Comparison of ENCODE assay signal across 9 cellular contexts in the genomic region with DNA sequence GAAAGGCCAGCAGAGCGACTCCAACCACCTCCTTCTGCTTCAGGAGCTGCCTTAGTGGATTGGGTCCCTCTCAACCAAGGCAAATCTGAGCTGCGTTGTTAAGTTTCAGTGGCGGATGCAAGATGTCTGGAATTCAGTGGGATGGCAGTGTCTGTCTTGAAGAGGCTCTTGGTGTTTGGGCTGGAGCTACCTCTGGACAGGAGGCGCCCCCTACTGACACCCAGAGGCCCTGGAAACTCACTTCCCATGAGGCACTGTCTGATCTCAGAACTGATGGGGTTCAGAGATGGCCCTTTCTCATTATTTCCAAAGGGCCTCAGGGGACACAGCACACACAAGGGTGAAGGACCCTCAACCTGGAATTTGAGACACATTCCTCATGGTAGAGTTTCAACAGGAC. TPM values are rescaled to one million over a fixed set of nuclear protein-coding genes. Genes with fewer than 3 reads are reported as not detected.
DNase-seq lines count a peak whose midpoint lies in the region; ATAC-seq, FAIRE-seq and TF ChIP-seq lines count a peak whose summit lies in the region.
"Had no signal": no experiment of that assay in that cellular context is flagged by ENCODE, and none has a peak within 500 bp of the region (broad histone marks: within the 10 kb centered on the region; RNA-seq: fewer than 3 reads in every experiment).

No MANE protein-coding gene starts in this region.

- no peak overlapping the region for H3K4me3 ChIP-seq in HUES64 (ENCODE audit: low read length)
- H3K4me3 ChIP-seq in small intestine (ENCODE audit: low read depth in 1 of 2, low read length in 2 of 2) = no peak overlapping the region

- no peaks in the 10 kb centered on the region for H3K9me3 ChIP-seq in HUES64 (ENCODE audit: insufficient read depth, low read depth, low read length)
- no peaks in the 10 kb centered on the region for H3K9me3 ChIP-seq in small intestine (ENCODE audit: control insufficient read depth, low read depth)

- no peaks in the 10 kb centered on the region for H3K36me3 ChIP-seq in HUES64 (ENCODE audit: insufficient read depth, low read length)
- no peaks in the 10 kb centered on the region for H3K36me3 ChIP-seq in small intestine (ENCODE audit: control insufficient read depth in 2 of 2, insufficient read depth in 2 of 2, low read length in 2 of 2)

- no peak overlapping the region for H3K4me3 Mint-ChIP-seq in Calu3 (ENCODE audit: low read depth, unreplicated experiment)
- H3K4me3 Mint-ChIP-seq: activated naive CD4-positive, alpha-beta T cell treated with anti-CD3 and anti-CD28 coated beads, Interleukin-2, amount 50 U/mL, for 24 hours had no signal

- H3K4me1 Mint-ChIP-seq in Calu3 (ENCODE audit: low read depth, unreplicated experiment) = peaks cover 33% of the 10 kb centered on the region
- H3K4me1 Mint-ChIP-seq: activated naive CD4-positive, alpha-beta T cell treated with anti-CD3 and anti-CD28 coated beads, Interleukin-2, amount 50 U/mL, for 24 hours had no signal

- CTCF ChIA-PET in Calu3 (lab: Charles Lee) = interaction anchor here (0.7 to 1.5 kb wide), 4 partner anchors 34 to 478 kb away, joined by 4 to 7 read pairs (median 5); no protein-coding TSS in a partner anchor

- no peak overlapping the region for H3K27ac Mint-ChIP-seq in Calu3 (ENCODE audit: unreplicated experiment)
- H3K27ac Mint-ChIP-seq: activated naive CD4-positive, alpha-beta T cell treated with anti-CD3 and anti-CD28 coated beads, Interleukin-2, amount 50 U/mL, for 24 hours had no signal

- BruUV-seq in Calu3 (replicated peaks; lab: Mats Ljungman, UMichigan) = no TSS peak

- TF ChIP-seq CTCF in Calu3 (IDR thresholded peaks at IDR 0.05; ENCODE audit: unreplicated experiment) = peak; percentile 67

- DNase-seq in Calu3 = peak; percentile 72
- peak; percentile 21 for DNase-seq in T follicular helper cell (ENCODE audit: low read depth)
- DNase-seq in amniotic epithelial cell (ENCODE audit: low read depth) = peak; percentile 68
- DNase-seq in hypothalamus (lab: John Stamatoyannopoulos, UW) = peak in 36 of 51 donors; percentile 2 to 66 (median 31)
- peak; percentile 66 for DNase-seq in small intestine

- peaks cover 6% of the 10 kb centered on the region for H3K4me1 ChIP-seq in HUES64 (ENCODE audit: insufficient read depth, low read length)
- no peaks in the 10 kb centered on the region for H3K4me1 ChIP-seq in small intestine (ENCODE audit: control insufficient read depth in 2 of 2, insufficient read depth in 1 of 2, low read depth in 1 of 2, low read length in 1 of 2)

- no peak for ATAC-seq in GM18868 (IDR thresholded peaks at IDR 0.05; ENCODE audit: unreplicated experiment)
- no peak for ATAC-seq in GM19463 (IDR thresholded peaks at IDR 0.05; ENCODE audit: unreplicated experiment)

- H3K36me3 Mint-ChIP-seq in Calu3 (ENCODE audit: insufficient read depth, unreplicated experiment) = no peaks in the 10 kb centered on the region
- H3K36me3 Mint-ChIP-seq: activated naive CD4-positive, alpha-beta T cell treated with anti-CD3 and anti-CD28 coated beads, Interleukin-2, amount 50 U/mL, for 24 hours had no signal

- intact Hi-C loops in Calu3 (cut with micrococcal nuclease; ENCODE audit: unreplicated experiment) = no loop called here

- H3K27me3 ChIP-seq in HUES64 (ENCODE audit: insufficient read depth, low read length) (no peaks in the 10 kb centered on the region), small intestine (ENCODE audit: control insufficient read depth in 2 of 2, insufficient read depth in 2 of 2, low read length in 2 of 2) (no peaks in the 10 kb centered on the region)

- no peak for FAIRE-seq in small intestine (lab: Jason Lieb, UNC)

- 66% methylated on average over 4 of the region's 4 CpGs for WGBS in HUES64
- WGBS in small intestine, 3 donors = 42 to 50% (median 49%) methylated on average over 4 of the region's 4 CpGs

- no peaks in the 10 kb centered on the region for H3K9me3 Mint-ChIP-seq in Calu3 (ENCODE audit: low read depth, unreplicated experiment)
- H3K9me3 Mint-ChIP-seq: activated naive CD4-positive, alpha-beta T cell treated with anti-CD3 and anti-CD28 coated beads, Interleukin-2, amount 50 U/mL, for 24 hours had no signal

- H3K27me3 Mint-ChIP-seq in Calu3 (ENCODE audit: unreplicated experiment) = no peaks in the 10 kb centered on the region
- H3K27me3 Mint-ChIP-seq: activated naive CD4-positive, alpha-beta T cell treated with anti-CD3 and anti-CD28 coated beads, Interleukin-2, amount 50 U/mL, for 24 hours had no signal

- H3K9ac ChIP-seq in HUES64 (ENCODE audit: low read depth, low read length) = 0 out of 2 replicates have a peak overlapping the region, but pooled peaks have one; percentile 8

- H3K27ac ChIP-seq in HUES64 (ENCODE audit: low read depth, low read length) (no peak overlapping the region), small intestine (ENCODE audit: low read depth in 1 of 2, low read length in 1 of 2) (no peak overlapping the region)

RNA-seq across cellular contexts. Expression of a gene that starts 6.0 kb away (rescaled TPM):
- total RNA-seq in Calu3 (2022) = 0.17 and 0.37 TPM in 2 replicates
- not detected for polyA plus RNA-seq in HUES64 (2013, experiment 1 of 2)
- polyA plus RNA-seq in HUES64 (2013, experiment 2 of 2) = not detected
- 10 to 100 TPM in 2 of 3 donors, 1 to 10 TPM in 1; 4.4 to 64.6 (median 34.6) TPM for polyA plus RNA-seq in small intestine

Comparison
In these comparisons a context has a peak if more than half of its experiments do, and no peak if none do; other contexts are left out.
1. DNase-seq: peak in every context shown above with its lines; median percentile 72 in Calu3; 68 in amniotic epithelial cell; 66 in small intestine; 31 in hypothalamus; 21 in T follicular helper cell.